In genomic region chr2:24280161-24280560, GRCh38 we compare ENCODE assay signal across 5 cellular contexts.
"Had no signal": no experiment of that assay in that cellular context is flagged by ENCODE, and none has a peak within 500 bp of the region (broad histone marks: within the 10 kb centered on the region; RNA-seq: fewer than 3 reads in every experiment).

No MANE protein-coding gene starts in this region.

- DNase-seq: IMR-90, KBM-7 had no signal

- H3K27ac ChIP-seq: HL-60 had no signal

- ATAC-seq: HepG2, K562 had no signal

- H3K4me3 ChIP-seq: K562 had no signal
